In the genomic region with DNA sequence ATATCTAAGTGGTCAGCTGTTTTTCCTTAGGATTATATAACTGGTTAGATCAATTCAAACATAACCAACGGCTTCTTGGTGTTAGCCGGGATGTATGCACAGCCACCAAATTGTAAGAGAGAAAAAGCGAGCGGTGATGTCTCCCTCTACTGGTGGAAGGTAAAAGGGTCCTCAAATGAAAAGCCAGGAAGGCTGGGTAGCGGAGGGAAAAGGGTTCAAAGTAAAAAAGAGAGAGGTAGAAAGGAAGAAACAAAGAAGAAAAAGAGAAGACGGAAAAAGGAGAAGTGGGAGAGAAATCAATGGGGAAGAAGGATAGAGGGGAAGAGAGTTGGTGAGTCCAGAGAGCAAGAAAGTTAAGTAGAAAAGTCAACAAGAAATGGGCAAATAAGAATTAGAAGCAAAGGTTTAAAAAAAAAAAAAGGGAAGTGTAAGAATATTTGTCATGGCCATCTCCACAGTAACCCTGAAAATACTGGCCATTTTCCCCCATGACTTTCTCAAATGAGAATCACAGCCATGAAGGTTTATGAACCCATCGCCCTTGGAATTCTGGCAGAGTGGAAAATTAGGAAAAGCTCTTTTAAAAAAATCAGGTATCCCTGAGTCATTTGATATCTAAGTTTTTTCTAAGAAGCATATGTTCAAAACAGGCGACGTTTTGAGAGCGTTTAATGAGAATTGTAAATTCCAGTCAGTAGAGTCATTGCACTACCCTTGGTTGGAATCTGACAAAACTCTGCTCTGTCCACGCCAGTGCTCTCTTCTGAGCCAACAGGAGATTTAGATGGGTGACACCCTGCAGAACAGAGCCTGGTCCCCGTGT, we compare ENCODE assay signal across 7 cellular contexts.
A peak's percentile ranks its signal among the peaks of the same experiment; 100 is the strongest.
DNase-seq lines count a peak whose midpoint lies in the region; ATAC-seq, FAIRE-seq and TF ChIP-seq lines count a peak whose summit lies in the region.

No MANE protein-coding gene starts in this region.

- ATAC-seq in pancreas (peak in 3 of 4 donors; percentile 86 to 93 (median 87)), GM19467 (IDR thresholded peaks at IDR 0.05; ENCODE audit: unreplicated experiment) (no peak)

- no peaks in the 10 kb centered on the region for H3K4me1 ChIP-seq in pancreas

- H3K4me1 Mint-ChIP-seq in activated T-helper 2 cell treated with anti-CD3 and anti-CD28 coated beads, Interferon-gamma antibody, Interleukin-2, Interleukin-4, amounts not matched to agents 10 μg/mL and 5 μg/mL and 100 μg/mL, durations not matched to agents 14 hours and 24 hours and 36 hours (ENCODE audit: low read depth), result peaks cover 5% of the 10 kb centered on the region

- peak; percentile 87 for TF ChIP-seq CTCF in foreskin fibroblast (IDR thresholded peaks at IDR 0.05; ENCODE audit: low read depth, low read length)
- TF ChIP-seq CTCF in pancreas (IDR thresholded peaks at IDR 0.05), result peak; percentile 69 to 85 (median 72)

- no peaks in the 10 kb centered on the region for H3K9me3 Mint-ChIP-seq in activated T-helper 2 cell treated with anti-CD3 and anti-CD28 coated beads, Interferon-gamma antibody, Interleukin-2, Interleukin-4, amounts not matched to agents 10 μg/mL and 5 μg/mL and 100 μg/mL, durations not matched to agents 14 hours and 24 hours and 36 hours

- H3K4me3 ChIP-seq in foreskin fibroblast (ENCODE audit: low read depth in 1 of 2, low read length in 2 of 2) (no peak overlapping the region), pancreas (no peak overlapping the region)

- intact Hi-C loops in activated T-helper 2 cell treated with anti-CD3 and anti-CD28 coated beads, Interferon-gamma antibody, Interleukin-2, Interleukin-4, amounts not matched to agents 10 μg/mL and 5 μg/mL and 100 μg/mL, durations not matched to agents 14 hours and 24 hours and 36 hours (cut with micrococcal nuclease), result loop anchor here (1.0 to 10.0 kb wide), 2 partner anchors 217 to 353 kb away; no protein-coding TSS in a partner anchor
- intact Hi-C loops in pancreas (cut with DNase I), result loop anchor here in 1 of 3 donors (10.0 kb wide), 1 partner anchor 333 kb away; no protein-coding TSS in a partner anchor

- FAIRE-seq in pancreas (lab: Jason Lieb, UNC), result peak; percentile 93

- no peak overlapping the region for H3K27ac ChIP-seq in pancreas

- DNase-seq in GM04504 (ENCODE audit: low read depth), result peak; percentile 58
- peak; percentile 67 for DNase-seq in HT1080 (ENCODE audit: low read depth)
- DNase-seq in OCI-M2 (lab: John Stamatoyannopoulos, UW; ENCODE audit: unreplicated experiment), result peak; percentile 18
- peak; percentile 36 for DNase-seq in activated T-helper 2 cell treated with anti-CD3 and anti-CD28 coated beads, Interferon-gamma antibody, Interleukin-2, Interleukin-4, amounts not matched to agents 10 μg/mL and 5 μg/mL and 100 μg/mL, durations not matched to agents 14 hours and 24 hours and 36 hours (ENCODE audit: low spot score)
- DNase-seq in foreskin fibroblast, result peak; percentile 53 to 82
- DNase-seq in pancreas, result peak in 2 of 6 donors; percentile 31 to 53

- H3K9me3 ChIP-seq in pancreas, result no peaks in the 10 kb centered on the region

- H3K4me3 Mint-ChIP-seq in activated T-helper 2 cell treated with anti-CD3 and anti-CD28 coated beads, Interferon-gamma antibody, Interleukin-2, Interleukin-4, amounts not matched to agents 10 μg/mL and 5 μg/mL and 100 μg/mL, durations not matched to agents 14 hours and 24 hours and 36 hours (ENCODE audit: low read depth), result no peak overlapping the region

- no peak overlapping the region for H3K27ac Mint-ChIP-seq in activated T-helper 2 cell treated with anti-CD3 and anti-CD28 coated beads, Interferon-gamma antibody, Interleukin-2, Interleukin-4, amounts not matched to agents 10 μg/mL and 5 μg/mL and 100 μg/mL, durations not matched to agents 14 hours and 24 hours and 36 hours

- H3K36me3 Mint-ChIP-seq in activated T-helper 2 cell treated with anti-CD3 and anti-CD28 coated beads, Interferon-gamma antibody, Interleukin-2, Interleukin-4, amounts not matched to agents 10 μg/mL and 5 μg/mL and 100 μg/mL, durations not matched to agents 14 hours and 24 hours and 36 hours (ENCODE audit: low read depth), result no peaks in the 10 kb centered on the region

- H3K27me3 ChIP-seq in pancreas, result no peaks in the 10 kb centered on the region

- no peaks in the 10 kb centered on the region for H3K36me3 ChIP-seq in pancreas

- peaks cover 12% of the 10 kb centered on the region for H3K27me3 Mint-ChIP-seq in activated T-helper 2 cell treated with anti-CD3 and anti-CD28 coated beads, Interferon-gamma antibody, Interleukin-2, Interleukin-4, amounts not matched to agents 10 μg/mL and 5 μg/mL and 100 μg/mL, durations not matched to agents 14 hours and 24 hours and 36 hours (ENCODE audit: low read depth)

- WGBS in pancreas, 2 donors, result 40 to 43% methylated on average over 12 of the region's 12 CpGs
